In the genomic region with DNA sequence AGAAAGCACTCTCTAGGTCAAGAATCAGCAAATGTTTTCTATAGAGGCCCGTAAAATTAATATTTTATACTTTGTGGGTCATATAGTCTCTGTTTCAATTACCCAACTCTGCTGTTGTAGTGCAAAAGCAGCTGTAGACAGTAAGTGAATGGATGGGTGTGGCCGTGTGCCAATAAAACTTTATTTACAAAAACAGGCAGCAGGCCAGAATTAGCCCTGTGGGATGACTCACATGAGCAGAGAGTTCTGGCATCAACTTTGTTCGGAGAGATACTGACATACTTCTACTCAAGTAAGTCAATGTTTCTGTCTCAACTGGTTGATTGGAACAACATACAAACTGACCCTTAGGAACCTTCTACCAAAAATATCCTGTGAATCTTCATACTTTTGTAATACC, we compare ENCODE assay signal across 18 cellular contexts.
A peak's percentile ranks its signal among the peaks of the same experiment; 100 is the strongest.
DNase-seq lines count a peak whose midpoint lies in the region; ATAC-seq and TF ChIP-seq lines count a peak whose summit lies in the region.
"Had no signal": no experiment of that assay in that cellular context is flagged by ENCODE, and none has a peak within 500 bp of the region (broad histone marks: within the 10 kb centered on the region; RNA-seq: fewer than 3 reads in every experiment).

No MANE protein-coding gene starts in this region.

- no peak overlapping the region for H3K27ac ChIP-seq in neural progenitor cell
- H3K27ac ChIP-seq: HL-60, KMS-11, PC-9 had no signal

- TF ChIP-seq CTCF in LNCaP clone FGC (IDR thresholded peaks at IDR 0.05; ENCODE audit: control insufficient read depth, extremely low read depth, insufficient read depth) (no peak), epithelial cell of esophagus (IDR thresholded peaks at IDR 0.05; ENCODE audit: insufficient read depth, low read depth, low read length, missing control alignments) (no peak), neural progenitor cell (IDR thresholded peaks at IDR 0.05) (no peak)

- no peaks in the 10 kb centered on the region for H3K79me2 ChIP-seq in neural progenitor cell (ENCODE audit: low read depth)

- no peaks in the 10 kb centered on the region for H3K36me3 ChIP-seq in neural progenitor cell

- no peaks in the 10 kb centered on the region for H3F3A ChIP-seq in neural progenitor cell (ENCODE audit: low read depth)

- H2AFZ ChIP-seq in neural progenitor cell (replicated peaks), result no peak overlapping the region
- H2AFZ ChIP-seq: PC-9 had no signal

- no peaks in the 10 kb centered on the region for H3K27me3 ChIP-seq in neural progenitor cell

- no peak overlapping the region for H3K4me3 Mint-ChIP-seq in neural progenitor cell
- H3K4me3 Mint-ChIP-seq: CD4-positive, CD25-positive, alpha-beta regulatory T cell had no signal

- no peak overlapping the region for H3K9ac ChIP-seq in neural progenitor cell
- H3K9ac ChIP-seq: KMS-11 had no signal

- H3K27me3 Mint-ChIP-seq in neural progenitor cell (ENCODE audit: insufficient read depth, low read depth), result no peaks in the 10 kb centered on the region
- H3K27me3 Mint-ChIP-seq: CD4-positive, CD25-positive, alpha-beta regulatory T cell had no signal

- no peak overlapping the region for H3K4me2 ChIP-seq in neural progenitor cell
- H3K4me2 ChIP-seq: KMS-11, PC-9 had no signal

- H3K4me3 ChIP-seq in LNCaP clone FGC (ENCODE audit: low read depth, low read length) (no peak overlapping the region), epithelial cell of esophagus (ENCODE audit: low read length) (no peak overlapping the region), neural progenitor cell (no peak overlapping the region)
- H3K4me3 ChIP-seq: PC-9 had no signal

- no peak for ATAC-seq in GM21390 (IDR thresholded peaks at IDR 0.05; ENCODE audit: unreplicated experiment)
- ATAC-seq in HG02623 (IDR thresholded peaks at IDR 0.05; ENCODE audit: unreplicated experiment), result no peak
- ATAC-seq: SK-N-SH treated with all-trans-retinoic acid at 6 μM for 48 hours had no signal

- no peaks in the 10 kb centered on the region for H3K9me3 ChIP-seq in neural progenitor cell (ENCODE audit: low read depth)

- no peaks in the 10 kb centered on the region for H3K36me3 Mint-ChIP-seq in neural progenitor cell

- H3K27ac Mint-ChIP-seq in neural progenitor cell, result peak overlapping the region; percentile 33

- peaks cover 22% of the 10 kb centered on the region for H3K4me1 Mint-ChIP-seq in neural progenitor cell

- H3K4me1 ChIP-seq in neural progenitor cell, result peaks cover 8% of the 10 kb centered on the region

- no peaks in the 10 kb centered on the region for H4K20me1 ChIP-seq in neural progenitor cell (ENCODE audit: low read depth)

- peaks cover 10% of the 10 kb centered on the region for H3K9me3 Mint-ChIP-seq in neural progenitor cell

- DNase-seq in Daoy (ENCODE audit: low read depth) (peak; percentile 59), LNCaP clone FGC (ENCODE audit: low read depth) (peak; percentile 27), epithelial cell of esophagus (ENCODE audit: low read depth) (peak; percentile 18), neural progenitor cell (ENCODE audit: low spot score) (no peak), AG08396 (ENCODE audit: low spot score) (no peak), foreskin melanocyte (no peak)
- DNase-seq: AML-193; CD4-positive, CD25-positive, alpha-beta regulatory T cell; NCI-H1105 treated with DMSO at 0.1 percent for 48 hours; NCI-H187; NCI-H2171; NCI-H774; PC-9 had no signal

Comparison
In these comparisons a context has a peak if more than half of its experiments do, and no peak if none do; other contexts are left out.
1. DNase-seq: peak in Daoy (single experiment), LNCaP clone FGC (single experiment) and epithelial cell of esophagus (single experiment); none in neural progenitor cell (single experiment), AG08396 (single experiment) and foreskin melanocyte (single experiment).